Comparison of ENCODE assay signal across 9 cellular contexts in the genomic region with DNA sequence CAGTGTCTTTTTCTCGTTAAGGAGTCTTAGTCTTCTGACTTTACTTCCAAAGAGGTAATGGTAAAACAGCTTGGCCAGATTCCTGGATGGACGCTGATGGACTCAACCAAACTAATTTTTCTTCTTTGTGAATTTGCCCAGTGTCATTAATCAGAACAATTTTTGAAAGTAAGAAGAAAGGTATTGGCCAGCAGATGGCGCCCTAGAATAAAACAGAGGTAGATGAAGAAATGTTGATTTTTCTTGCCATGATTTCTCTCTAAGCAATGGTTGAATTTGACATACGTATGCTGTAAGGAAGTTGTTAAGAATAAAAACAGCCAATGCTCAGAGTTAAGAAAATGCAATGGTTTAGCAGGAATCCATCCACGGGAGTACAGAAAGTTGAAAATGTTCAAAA.
DNase-seq lines count a peak whose midpoint lies in the region; ATAC-seq, FAIRE-seq and TF ChIP-seq lines count a peak whose summit lies in the region.
"Had no signal": no experiment of that assay in that cellular context is flagged by ENCODE, and none has a peak within 500 bp of the region (broad histone marks: within the 10 kb centered on the region; RNA-seq: fewer than 3 reads in every experiment).

No MANE protein-coding gene starts in this region.

- no peak for TF ChIP-seq POLR2A in Peyer's patch (IDR thresholded peaks at IDR 0.05)

- H3K4me1 Mint-ChIP-seq in activated naive CD8-positive, alpha-beta T cell treated with anti-CD3 and anti-CD28 coated beads, Interleukin-2, amount 50 U/mL, for 24 hours, result peaks cover 4% of the 10 kb centered on the region

- peaks cover 22% of the 10 kb centered on the region for H3K27me3 Mint-ChIP-seq in activated naive CD8-positive, alpha-beta T cell treated with anti-CD3 and anti-CD28 coated beads, Interleukin-2, amount 50 U/mL, for 24 hours

- dilution Hi-C loops in keratinocyte (cut with MboI; ENCODE audit: extremely low pct_ligation_motif_present, low sequenced_read_pairs), result no loop called here

- peak; percentile 3 for DNase-seq in DMS114 treated with DMSO at 0.1 percent for 48 hours (lab: John Stamatoyannopoulos, UW; ENCODE audit: unreplicated experiment)
- peak in 2 of 3 donors; percentile 74 to 87 for DNase-seq in Peyer's patch
- peak; percentile 54 for DNase-seq in activated naive CD8-positive, alpha-beta T cell treated with anti-CD3 and anti-CD28 coated beads, Interleukin-2, amount 50 U/mL, for 24 hours
- DNase-seq in keratinocyte (ENCODE audit: low read depth, low spot score), result no peak
- DNase-seq in stimulated activated CD4-positive, alpha-beta T cell treated with anti-CD3 and anti-CD28 coated beads, Interleukin-4, amount 100 ng/mL, for 24 hours, result peak; percentile 67
- DNase-seq in posterior vena cava (ENCODE audit: low spot score), result no peak
- DNase-seq in NK-92 (lab: John Stamatoyannopoulos, UW; ENCODE audit: unreplicated experiment), result no peak

- ATAC-seq in activated naive CD8-positive, alpha-beta T cell treated with anti-CD3 and anti-CD28 coated beads, Interleukin-2, amount 50 U/mL, for 24 hours, result no peak

- H3K36me3 Mint-ChIP-seq in activated naive CD8-positive, alpha-beta T cell treated with anti-CD3 and anti-CD28 coated beads, Interleukin-2, amount 50 U/mL, for 24 hours (ENCODE audit: low read depth), result no peaks in the 10 kb centered on the region

- no peak overlapping the region for H3K4me3 Mint-ChIP-seq in activated naive CD8-positive, alpha-beta T cell treated with anti-CD3 and anti-CD28 coated beads, Interleukin-2, amount 50 U/mL, for 24 hours

- no peaks in the 10 kb centered on the region for H3K9me1 ChIP-seq in keratinocyte (ENCODE audit: control insufficient read depth, extremely low read depth, insufficient read depth, low read length)

- H3K4me2 ChIP-seq in KMS-11 (no peak overlapping the region), keratinocyte (ENCODE audit: control insufficient read depth, extremely low read depth, insufficient read depth, low read depth, low read length) (no peak overlapping the region)

- H3K27me3 ChIP-seq in KMS-11 (ENCODE audit: insufficient read depth, low read depth) (no peaks in the 10 kb centered on the region), Peyer's patch (no peaks in the 10 kb centered on the region), keratinocyte (ENCODE audit: control insufficient read depth, extremely low read depth, insufficient read depth, low read length) (no peaks in the 10 kb centered on the region)
- H3K27me3 ChIP-seq: SJSA1 had no signal

- H3K9me3 Mint-ChIP-seq in activated naive CD8-positive, alpha-beta T cell treated with anti-CD3 and anti-CD28 coated beads, Interleukin-2, amount 50 U/mL, for 24 hours, result peaks cover 4% of the 10 kb centered on the region

- H4K20me1 ChIP-seq in KMS-11 (ENCODE audit: insufficient read depth) (no peaks in the 10 kb centered on the region), keratinocyte (ENCODE audit: control insufficient read depth, extremely low read depth, insufficient read depth, low read length) (no peaks in the 10 kb centered on the region)

- H3K27ac ChIP-seq in KMS-11 (no peak overlapping the region), Peyer's patch (no peak overlapping the region), keratinocyte (ENCODE audit: control insufficient read depth, insufficient read depth, low read length) (no peak overlapping the region)
- H3K27ac ChIP-seq: SJSA1 had no signal

- H3K79me2 ChIP-seq in KMS-11 (ENCODE audit: insufficient read depth, low read depth), result no peaks in the 10 kb centered on the region
- H3K79me2 ChIP-seq in keratinocyte (ENCODE audit: control insufficient read depth, insufficient read depth, low read length), result no peaks in the 10 kb centered on the region

- H3K27ac Mint-ChIP-seq in activated naive CD8-positive, alpha-beta T cell treated with anti-CD3 and anti-CD28 coated beads, Interleukin-2, amount 50 U/mL, for 24 hours, result no peak overlapping the region

- FAIRE-seq in keratinocyte (lab: Jason Lieb, UNC), result no peak

- intact Hi-C loops in posterior vena cava (cut with DNase I), result no loop called here

- TF ChIP-seq CTCF in KMS-11 (conservative IDR thresholded peaks at IDR 0.05; ENCODE audit: low read depth, low read length) (peak; percentile 50), Peyer's patch (IDR thresholded peaks at IDR 0.05) (peak; percentile 44 to 79 (median 70)), keratinocyte (optimal IDR thresholded peaks at IDR 0.05 in 1 of 3, IDR thresholded peaks at IDR 0.05 in 1 of 3, conservative IDR thresholded peaks at IDR 0.05 in 1 of 3; ENCODE audit: extremely low read depth in 1 of 3, insufficient read depth in 2 of 3, low read length in 3 of 3) (peak in 2 of 3 experiments; percentile 44 to 48)

- H2AFZ ChIP-seq in KMS-11 (ENCODE audit: low read depth), result no peak overlapping the region
- no peak overlapping the region for H2AFZ ChIP-seq in keratinocyte (ENCODE audit: control insufficient read depth, low read length)

- H3K4me1 ChIP-seq in KMS-11 (ENCODE audit: low read depth, poor library complexity, severe bottlenecking) (no peaks in the 10 kb centered on the region), Peyer's patch (no peaks in the 10 kb centered on the region), keratinocyte (ENCODE audit: control insufficient read depth, extremely low read depth, insufficient read depth, low read length) (no peaks in the 10 kb centered on the region)
- H3K4me1 ChIP-seq: SJSA1 had no signal

- H3K4me3 ChIP-seq in KMS-11 (IDR thresholded peaks at IDR 0.05; ENCODE audit: insufficient read depth, low read depth, low read length) (no peak overlapping the region), Peyer's patch (no peak overlapping the region), keratinocyte (ENCODE audit: control insufficient read depth in 2 of 3, extremely low read depth in 1 of 3, insufficient read depth in 2 of 3, low read depth in 1 of 3, low read length in 3 of 3) (no peak overlapping the region)
- H3K4me3 ChIP-seq: SJSA1 had no signal

- H3K9me3 ChIP-seq in Peyer's patch, result no peaks in the 10 kb centered on the region
- H3K9me3 ChIP-seq in keratinocyte (ENCODE audit: control insufficient read depth, low read depth, low read length), result no peaks in the 10 kb centered on the region
- H3K9me3 ChIP-seq: SJSA1 had no signal

- no peaks in the 10 kb centered on the region for H3K36me3 ChIP-seq in KMS-11 (ENCODE audit: insufficient read depth)
- no peaks in the 10 kb centered on the region for H3K36me3 ChIP-seq in Peyer's patch
- H3K36me3 ChIP-seq in keratinocyte (ENCODE audit: control insufficient read depth in 2 of 2, extremely low read depth in 1 of 2, insufficient read depth in 2 of 2, low read length in 2 of 2), result no peaks in the 10 kb centered on the region
- H3K36me3 ChIP-seq: SJSA1 had no signal

- H3K9ac ChIP-seq in KMS-11, result no peak overlapping the region
- no peak overlapping the region for H3K9ac ChIP-seq in keratinocyte (ENCODE audit: control insufficient read depth, extremely low read depth, insufficient read depth, low read length)

Comparison
In these comparisons a context has a peak if more than half of its experiments do, and no peak if none do; other contexts are left out.
1. DNase-seq: peak in DMS114 treated with DMSO at 0.1 percent for 48 hours (single experiment), Peyer's patch (2 of 3), activated naive CD8-positive, alpha-beta T cell treated with anti-CD3 and anti-CD28 coated beads, Interleukin-2, amount 50 U/mL, for 24 hours (single experiment) and stimulated activated CD4-positive, alpha-beta T cell treated with anti-CD3 and anti-CD28 coated beads, Interleukin-4, amount 100 ng/mL, for 24 hours (single experiment); none in keratinocyte (single experiment), posterior vena cava (single experiment) and NK-92 (single experiment).
2. Peak in every context shown above with its lines, with median percentiles within 50 percentile points of each other: CTCF ChIP-seq.